Comparison of ENCODE assay signal across 17 cellular contexts in genomic region chr1:15181564-15181963, GRCh38. TPM values are rescaled to one million over a fixed set of nuclear protein-coding genes. Genes with fewer than 3 reads are reported as not detected.
"Had no signal": no experiment of that assay in that cellular context is flagged by ENCODE, and none has a peak within 500 bp of the region (broad histone marks: within the 10 kb centered on the region; RNA-seq: fewer than 3 reads in every experiment).

No MANE protein-coding gene starts in this region.

- H3K36me3 ChIP-seq: brain microvascular endothelial cell, right atrium auricular region had no signal

- H3K9me3 ChIP-seq: right atrium auricular region, testis had no signal

- DNase-seq: activated B cell treated with CpG ODN at 0.5 μM for 24 hours; activated CD4-positive, alpha-beta T cell treated with anti-CD3 and anti-CD28 coated beads for 48 hours; activated CD8-positive, alpha-beta memory T cell treated with anti-CD3 and anti-CD28 coated beads, Interleukin-2, amount 50 U/mL, for 4 hours; activated CD8-positive, alpha-beta T cell treated with anti-CD3 and anti-CD28 coated beads, Interleukin-2, amount 10 ng/mL, durations not matched to agents 7 days and 5 days; activated effector memory CD4-positive, alpha-beta T cell treated with anti-CD3 and anti-CD28 coated beads, Interleukin-2, amount 50 U/mL, for 16 hours; activated T-cell treated with anti-CD3 and anti-CD28 coated beads, Interleukin-2, amount 50 U/mL, for 48 hours; amniotic stem cell; brain microvascular endothelial cell; effector CD4-positive, alpha-beta T cell; foreskin fibroblast; hypothalamus; mesendoderm; nucleus accumbens; stimulated activated naive CD8-positive, alpha-beta T cell treated with anti-CD3 and anti-CD28 coated beads, Interleukin-15, amount 100 ng/mL, for 72 hours; testis had no signal

- H3K4me3 ChIP-seq: coronary artery, right atrium auricular region, testis had no signal

- H3K27ac ChIP-seq: brain microvascular endothelial cell, coronary artery, right atrium auricular region, testis had no signal

- ATAC-seq: activated CD8-positive, alpha-beta T cell treated with anti-CD3 and anti-CD28 coated beads, Interleukin-2, amount 10 ng/mL, durations not matched to agents 7 days and 5 days; stimulated activated naive CD8-positive, alpha-beta T cell treated with anti-CD3 and anti-CD28 coated beads, Interleukin-15, amount 100 ng/mL, for 72 hours had no signal

- H3K27me3 ChIP-seq: brain microvascular endothelial cell, right atrium auricular region, testis had no signal

RNA-seq across cellular contexts. Expression of gene TMEM51, which starts 28.0 kb away (rescaled TPM):
- total RNA-seq: activated B cell treated with CpG ODN at 0.5 μM for 24 hours had no signal
